25 cellular contexts compared by ENCODE assay signal in the genomic region with DNA sequence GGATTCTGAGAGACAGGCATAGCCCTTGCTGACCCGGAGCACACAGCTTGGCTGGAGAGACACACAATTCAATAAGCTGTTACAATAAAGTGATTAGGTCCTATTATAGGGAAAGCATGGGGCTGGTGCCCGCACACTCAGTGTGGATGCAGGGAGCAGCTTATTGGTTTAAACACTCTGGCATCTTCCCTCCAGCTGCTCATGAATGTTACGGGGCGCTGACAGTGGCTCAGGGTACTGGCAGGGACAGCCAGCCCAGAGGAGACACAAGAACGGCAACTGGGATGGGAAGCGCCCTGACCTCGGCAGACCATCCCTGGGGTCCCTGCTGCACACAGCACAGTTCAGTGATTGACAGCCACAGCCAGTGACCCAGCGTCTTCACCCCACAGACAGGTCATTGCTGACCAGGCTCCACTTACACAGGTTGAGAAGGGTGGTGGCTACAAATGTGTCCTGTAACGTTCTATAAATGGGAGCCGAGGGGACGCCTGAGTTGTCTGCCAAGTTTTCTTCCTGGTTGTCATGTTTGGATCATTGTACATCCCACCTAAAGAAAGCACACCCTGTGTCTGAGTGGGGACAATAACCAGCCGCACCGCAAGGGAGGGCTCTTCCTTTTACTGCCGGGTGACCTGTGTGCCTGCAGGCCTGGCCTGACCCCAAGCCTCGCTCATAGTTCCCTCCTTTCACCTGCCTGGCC.
DNase-seq lines count a peak whose midpoint lies in the region; ATAC-seq, FAIRE-seq and TF ChIP-seq lines count a peak whose summit lies in the region.
"Had no signal": no experiment of that assay in that cellular context is flagged by ENCODE, and none has a peak within 500 bp of the region (broad histone marks: within the 10 kb centered on the region; RNA-seq: fewer than 3 reads in every experiment).

No MANE protein-coding gene starts in this region.

- H3K4me1 ChIP-seq in GM23338 (ENCODE audit: insufficient read depth) (peaks cover 35% of the 10 kb centered on the region), SJCRH30 (peaks cover 40% of the 10 kb centered on the region), left ventricle myocardium inferior (peaks cover 39% of the 10 kb centered on the region), prostate gland (replicated peaks) (peaks cover 20% of the 10 kb centered on the region)
- H3K4me1 ChIP-seq: adrenal gland had no signal

- peaks cover 93% of the 10 kb centered on the region for H3K79me2 ChIP-seq in GM23338 (replicated peaks; ENCODE audit: insufficient read depth)

- H3K4me3 ChIP-seq in GM23338 (no peak overlapping the region), SJCRH30 (no peak overlapping the region), left ventricle myocardium inferior (no peak overlapping the region), prostate gland (no peak overlapping the region)
- H3K4me3 ChIP-seq: adrenal gland, K562, Peyer's patch had no signal

- no peak overlapping the region for H3K4me2 ChIP-seq in GM23338

- peak overlapping the region; percentile 15; the same call in 1 of the 3 replicates for H3K4me3 Mint-ChIP-seq in GM23338
- H3K4me3 Mint-ChIP-seq: activated CD8-positive, alpha-beta T cell treated with anti-CD3 and anti-CD28 coated beads, Interleukin-2, amount 10 ng/mL, durations not matched to agents 7 days and 5 days; CD14-positive monocyte; HFFc6; naive thymus-derived CD4-positive, alpha-beta T cell had no signal

- H3K9me3 Mint-ChIP-seq in GM23338, result peaks cover 3% of the 10 kb centered on the region; the same call in 2 of the 3 replicates

- intact Hi-C loops in left ventricle myocardium inferior (cut with micrococcal nuclease), result no loop called here
- intact Hi-C loops in prostate gland (cut with DNase I), result no loop called here

- WGBS in prostate gland, result 72% methylated on average over 15 of the region's 15 CpGs

- H2AFZ ChIP-seq in GM23338, result no peak overlapping the region

- TF ChIP-seq CTCF in GM23338 (conservative IDR thresholded peaks at IDR 0.05; ENCODE audit: low read depth in 2 of 2) (no peak), left ventricle myocardium inferior (IDR thresholded peaks at IDR 0.05; ENCODE audit: borderline replicate concordance) (no peak), prostate gland (IDR thresholded peaks at IDR 0.05) (no peak)

- H3K27me3 Mint-ChIP-seq in GM23338 (ENCODE audit: insufficient read depth, low read depth, poor library complexity), result no peaks in the 10 kb centered on the region

- H3K9me2 ChIP-seq in GM23338 (ENCODE audit: insufficient read depth), result no peaks in the 10 kb centered on the region

- no peak for FAIRE-seq in GM12891 (lab: Jason Lieb, UNC)
- FAIRE-seq: K562 had no signal

- H3K36me3 ChIP-seq in GM23338 (ENCODE audit: insufficient read depth) (no peaks in the 10 kb centered on the region), SJCRH30 (0 out of 2 replicates have a peak, but pooled peaks cover 3% of the 10 kb centered on the region), left ventricle myocardium inferior (no peaks in the 10 kb centered on the region), prostate gland (no peaks in the 10 kb centered on the region)
- H3K36me3 ChIP-seq: adrenal gland, Peyer's patch had no signal

- H3F3A ChIP-seq in GM23338 (replicated peaks; ENCODE audit: low read depth), result no peaks in the 10 kb centered on the region

- peaks cover 7% of the 10 kb centered on the region for H3K9me3 ChIP-seq in SJCRH30 (replicated peaks)
- H3K9me3 ChIP-seq in left ventricle myocardium inferior (replicated peaks), result peaks cover 11% of the 10 kb centered on the region
- no peaks in the 10 kb centered on the region for H3K9me3 ChIP-seq in prostate gland
- H3K9me3 ChIP-seq: adrenal gland had no signal

- no peak overlapping the region for H3K27ac ChIP-seq in GM23338 (ENCODE audit: low read depth)
- H3K27ac ChIP-seq in SJCRH30, result peak overlapping the region; percentile 52
- peak overlapping the region; percentile 38 for H3K27ac ChIP-seq in left ventricle myocardium inferior (replicated peaks)
- peak overlapping the region; percentile 81 to 84 for H3K27ac ChIP-seq in prostate gland
- H3K27ac ChIP-seq: adrenal gland, Peyer's patch had no signal

- peaks cover 53% of the 10 kb centered on the region for H3K4me1 Mint-ChIP-seq in GM23338
- H3K4me1 Mint-ChIP-seq: CD14-positive monocyte; naive thymus-derived CD4-positive, alpha-beta T cell had no signal

- H3K36me3 Mint-ChIP-seq in GM23338 (ENCODE audit: low read depth), result peaks cover 22% of the 10 kb centered on the region
- H3K36me3 Mint-ChIP-seq: CD14-positive monocyte; naive thymus-derived CD4-positive, alpha-beta T cell had no signal

- H3K27ac Mint-ChIP-seq in GM23338, result peak overlapping the region; percentile 39
- H3K27ac Mint-ChIP-seq: activated CD8-positive, alpha-beta T cell treated with anti-CD3 and anti-CD28 coated beads, Interleukin-2, amount 10 ng/mL, durations not matched to agents 7 days and 5 days; naive thymus-derived CD4-positive, alpha-beta T cell had no signal

- H4K20me1 ChIP-seq in GM23338 (replicated peaks; ENCODE audit: insufficient read depth), result peaks cover 6% of the 10 kb centered on the region; the same call in 1 of the 2 replicates

- no peak for DNase-seq in GM23338 (ENCODE audit: low spot score)
- DNase-seq in SJCRH30, result peak; percentile 88 to 92
- DNase-seq in left ventricle myocardium inferior, result no peak
- no peak for DNase-seq in prostate gland (ENCODE audit: low spot score)
- no peak for DNase-seq in NCI-H1417 (lab: John Stamatoyannopoulos, UW)
- DNase-seq in pons (ENCODE audit: low spot score), result no peak
- DNase-seq in GM12891 (ENCODE audit: insufficient read length, low spot score), result no peak
- DNase-seq: activated CD8-positive, alpha-beta T cell treated with anti-CD3 and anti-CD28 coated beads, Interleukin-2, amount 10 ng/mL, durations not matched to agents 7 days and 5 days; activated T-cell treated with anti-CD3 and anti-CD28 coated beads, Interleukin-2, amount 50 U/mL, for 1 hour; dermis blood vessel endothelial cell; HFFc6; mesenchymal stem cell; naive thymus-derived CD4-positive, alpha-beta T cell; NCI-H1930; NCI-H446; NK-92 treated with Interleukin-12 subunit alpha and Interleukin-12 subunit beta, amount 100 ng/mL, for 24 hours; Peyer's patch; stimulated activated CD4-positive, alpha-beta T cell treated with anti-CD3 and anti-CD28 coated beads, Interleukin-12 subunit alpha, Interleukin-12 subunit beta, amount 100 ng/mL, for 4 hours; stimulated activated CD8-positive, alpha-beta memory T cell treated with anti-CD3 and anti-CD28 coated beads, Interleukin-4, amount 100 ng/mL, for 48 hours; T1000 had no signal

- H3K27me3 ChIP-seq in GM23338 (ENCODE audit: insufficient read depth) (no peaks in the 10 kb centered on the region), SJCRH30 (no peaks in the 10 kb centered on the region), left ventricle myocardium inferior (ENCODE audit: low read depth) (no peaks in the 10 kb centered on the region), prostate gland (replicated peaks; ENCODE audit: insufficient read depth) (no peaks in the 10 kb centered on the region)
- H3K27me3 ChIP-seq: adrenal gland, Peyer's patch had no signal

- no peak for TF ChIP-seq POLR2A in prostate gland (IDR thresholded peaks at IDR 0.05)
- TF ChIP-seq POLR2A in GM12891 (IDR thresholded peaks at IDR 0.05; ENCODE audit: low read depth, low read length), result no peak

- ATAC-seq in GM23338 (peak; percentile 21), GM21367 (IDR thresholded peaks at IDR 0.05; ENCODE audit: unreplicated experiment) (no peak)
- ATAC-seq: activated CD4-positive, CD25-positive, alpha-beta regulatory T cell treated with anti-CD3 and anti-CD28 coated beads, Interleukin-2, amount 50 U/mL, for 24 hours; activated CD8-positive, alpha-beta T cell treated with anti-CD3 and anti-CD28 coated beads, Interleukin-2, amount 10 ng/mL, durations not matched to agents 7 days and 5 days; K562; naive thymus-derived CD4-positive, alpha-beta T cell had no signal

TF ChIP-seq in GM23338, 12 proteins besides CTCF, POLR2A, EP300 and RAD21:
- TF ChIP-seq JUNB (IDR thresholded peaks at IDR 0.05; ENCODE audit: unreplicated experiment) (no peak), EZH2phosphoT487 (IDR thresholded peaks at IDR 0.05; ENCODE audit: unreplicated experiment) (no peak), ZNF114 (CRISPR knock-in tag; IDR thresholded peaks at IDR 0.05) (no peak), EZH2 (IDR thresholded peaks at IDR 0.05; ENCODE audit: low read depth, unreplicated experiment) (no peak), ZNF331 (CRISPR knock-in tag; IDR thresholded peaks at IDR 0.05; ENCODE audit: low read depth) (no peak)
- TF ChIP-seq, protein P1, sequence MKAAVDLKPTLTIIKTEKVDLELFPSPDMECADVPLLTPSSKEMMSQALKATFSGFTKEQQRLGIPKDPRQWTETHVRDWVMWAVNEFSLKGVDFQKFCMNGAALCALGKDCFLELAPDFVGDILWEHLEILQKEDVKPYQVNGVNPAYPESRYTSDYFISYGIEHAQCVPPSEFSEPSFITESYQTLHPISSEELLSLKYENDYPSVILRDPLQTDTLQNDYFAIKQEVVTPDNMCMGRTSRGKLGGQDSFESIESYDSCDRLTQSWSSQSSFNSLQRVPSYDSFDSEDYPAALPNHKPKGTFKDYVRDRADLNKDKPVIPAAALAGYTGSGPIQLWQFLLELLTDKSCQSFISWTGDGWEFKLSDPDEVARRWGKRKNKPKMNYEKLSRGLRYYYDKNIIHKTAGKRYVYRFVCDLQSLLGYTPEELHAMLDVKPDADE (IDR thresholded peaks at IDR 0.05), result no peak

TF ChIP-seq in GM12891, 5 proteins besides CTCF, POLR2A, EP300 and RAD21:
- TF ChIP-seq POU2F2 (IDR thresholded peaks at IDR 0.05; ENCODE audit: low read depth, low read length), result no peak
- TF ChIP-seq SPI1 (IDR thresholded peaks at IDR 0.05; ENCODE audit: low read depth, low read length), result no peak
- TF ChIP-seq POLR2AphosphoS5 (IDR thresholded peaks at IDR 0.05; ENCODE audit: low read depth, low read length), result no peak
- TF ChIP-seq TAF1 (IDR thresholded peaks at IDR 0.05; ENCODE audit: low read depth, low read length), result no peak
- TF ChIP-seq PAX5 (IDR thresholded peaks at IDR 0.05; ENCODE audit: insufficient read depth, low read length, severe bottlenecking), result no peak
TF ChIP-seq in GM12891: peak in this region for 0.

Comparison
In these comparisons a context has a peak if more than half of its experiments do, and no peak if none do; other contexts are left out.
1. DNase-seq: peak in SJCRH30 (2 of 2); none in GM23338 (single experiment), left ventricle myocardium inferior (single experiment), prostate gland (single experiment), NCI-H1417 (0 of 3), pons (single experiment) and GM12891 (single experiment).